Comparison of ENCODE assay signal across 8 cellular contexts in genomic region chr2:9207641-9208301, GRCh38. TPM values are rescaled to one million over a fixed set of nuclear protein-coding genes. Genes with fewer than 3 reads are reported as not detected.
DNase-seq lines count a peak whose midpoint lies in the region; ATAC-seq and TF ChIP-seq lines count a peak whose summit lies in the region.

No MANE protein-coding gene starts in this region.

- H3K27ac ChIP-seq in liver (ENCODE audit: low read depth in 1 of 2, low read length in 2 of 2) (no peak overlapping the region), thymus (ENCODE audit: low read depth) (no peak overlapping the region), OCI-LY7 (ENCODE audit: low read depth, low read length, poor library complexity, severe bottlenecking) (no peak overlapping the region)

- TF ChIP-seq RAD21 in liver (IDR thresholded peaks at IDR 0.05): no peak

- in situ Hi-C loops in T47D (cut with HindIII; ENCODE audit: low pct_unique_long_range_greater_than_20kb, low sequenced_read_pairs): no loop called here

- no peak for ATAC-seq in GM18511 (IDR thresholded peaks at IDR 0.05; ENCODE audit: unreplicated experiment)

- H3K27me3 Mint-ChIP-seq in activated CD4-positive, alpha-beta T cell treated with anti-CD3 and anti-CD28 coated beads, Interleukin-2, amount 10 ng/mL, durations not matched to agents 24 days and 14 days: peaks cover 58% of the 10 kb centered on the region

- H3K9me2 ChIP-seq in OCI-LY7 (ENCODE audit: insufficient read depth, low read length): no peaks in the 10 kb centered on the region

- no peaks in the 10 kb centered on the region for H3K79me2 ChIP-seq in OCI-LY7 (ENCODE audit: insufficient read depth, low read depth, low read length)

- no peak for TF ChIP-seq CTCF in liver (IDR thresholded peaks at IDR 0.05; ENCODE audit: low read depth, low read length, missing input control)
- TF ChIP-seq CTCF in OCI-LY7 (conservative IDR thresholded peaks at IDR 0.05; ENCODE audit: low read length): no peak

- H4K20me1 ChIP-seq in OCI-LY7 (ENCODE audit: insufficient read depth, low read length): no peaks in the 10 kb centered on the region

- no peaks in the 10 kb centered on the region for H3K36me3 Mint-ChIP-seq in activated CD4-positive, alpha-beta T cell treated with anti-CD3 and anti-CD28 coated beads, Interleukin-2, amount 10 ng/mL, durations not matched to agents 24 days and 14 days (ENCODE audit: low read depth)

- H3K27ac Mint-ChIP-seq in activated CD4-positive, alpha-beta T cell treated with anti-CD3 and anti-CD28 coated beads, Interleukin-2, amount 10 ng/mL, durations not matched to agents 24 days and 14 days: no peak overlapping the region

- BruUV-seq in OCI-LY7 (replicated peaks; lab: Mats Ljungman, UMichigan): no TSS peak

- H3K4me3 Mint-ChIP-seq in activated CD4-positive, alpha-beta T cell treated with anti-CD3 and anti-CD28 coated beads, Interleukin-2, amount 10 ng/mL, durations not matched to agents 24 days and 14 days: peak overlapping the region; percentile 58

- peaks cover 0 to 2% (median 0%) of the 10 kb centered on the region in 4 donors for H3K27me3 ChIP-seq in liver (ENCODE audit: control insufficient read depth in 4 of 4, insufficient read depth in 4 of 4, low read length in 3 of 4)
- peaks cover 35% of the 10 kb centered on the region for H3K27me3 ChIP-seq in thymus (ENCODE audit: control insufficient read depth, insufficient read depth)

- no peak overlapping the region for H3K9ac ChIP-seq in liver (ENCODE audit: low read depth in 1 of 2, low read length in 2 of 2)

- H3K9me3 Mint-ChIP-seq in activated CD4-positive, alpha-beta T cell treated with anti-CD3 and anti-CD28 coated beads, Interleukin-2, amount 10 ng/mL, durations not matched to agents 24 days and 14 days: no peaks in the 10 kb centered on the region

- DNase-seq in activated CD4-positive, alpha-beta T cell treated with anti-CD3 and anti-CD28 coated beads, Interleukin-2, amount 10 ng/mL, durations not matched to agents 24 days and 14 days: peak; percentile 62
- DNase-seq in activated CD4-positive, alpha-beta T cell treated with anti-CD3 and anti-CD28 coated beads for 4 hours: no peak
- peak; percentile 53 for DNase-seq in NCI-H2171 (lab: John Stamatoyannopoulos, UW)
- peak; percentile 37 to 51 for DNase-seq in T47D (ENCODE audit: low read depth in 1 of 2, low spot score in 1 of 2)
- DNase-seq in OCI-LY7 (ENCODE audit: low spot score): no peak

- intact Hi-C loops in activated CD4-positive, alpha-beta T cell treated with anti-CD3 and anti-CD28 coated beads, Interleukin-2, amount 10 ng/mL, durations not matched to agents 24 days and 14 days (cut with micrococcal nuclease): no loop called here
- intact Hi-C loops in OCI-LY7 (cut with micrococcal nuclease; ENCODE audit: unreplicated experiment): loop anchor here (5.0 kb wide), 1 partner anchor 165 kb away; no protein-coding TSS in a partner anchor

- peaks cover 6% of the 10 kb centered on the region for H3K4me1 Mint-ChIP-seq in activated CD4-positive, alpha-beta T cell treated with anti-CD3 and anti-CD28 coated beads, Interleukin-2, amount 10 ng/mL, durations not matched to agents 24 days and 14 days

- no peaks in the 10 kb centered on the region for H3K9me3 ChIP-seq in liver (ENCODE audit: control insufficient read depth in 4 of 4, low read length in 3 of 4)
- no peaks in the 10 kb centered on the region for H3K9me3 ChIP-seq in thymus (ENCODE audit: control insufficient read depth)
- no peaks in the 10 kb centered on the region for H3K9me3 ChIP-seq in OCI-LY7 (ENCODE audit: low read length)

- H3K4me3 ChIP-seq in liver (ENCODE audit: low read depth in 1 of 3, low read length in 3 of 3) (peak overlapping the region in 2 of 3 donors; percentile 70 to 96), thymus (ENCODE audit: low read length) (peak overlapping the region; percentile 72), OCI-LY7 (ENCODE audit: low read depth, low read length, poor library complexity, severe bottlenecking) (no peak overlapping the region)

- H3K4me1 ChIP-seq in liver (ENCODE audit: control insufficient read depth in 4 of 4, insufficient read depth in 4 of 4, low read length in 3 of 4): peaks cover 7 to 29% (median 20%) of the 10 kb centered on the region in 4 donors
- peaks cover 6% of the 10 kb centered on the region for H3K4me1 ChIP-seq in thymus (ENCODE audit: control insufficient read depth, insufficient read depth, low read length)
- peaks cover 6% of the 10 kb centered on the region for H3K4me1 ChIP-seq in OCI-LY7 (ENCODE audit: insufficient read depth, low read length, poor library complexity, severe bottlenecking)

- POLR2A ChIA-PET in OCI-LY7 (lab: Charles Lee): interaction anchor here (0.7 kb wide), 1 partner anchor 179 kb away, joined by 5 read pairs; no protein-coding TSS in a partner anchor

- H3K4me2 ChIP-seq in OCI-LY7 (ENCODE audit: low read length): no peak overlapping the region

- no peak overlapping the region for H2AFZ ChIP-seq in OCI-LY7 (ENCODE audit: low read length)

- no peaks in the 10 kb centered on the region for H3K36me3 ChIP-seq in liver (ENCODE audit: control insufficient read depth in 4 of 4, insufficient read depth in 3 of 4, low read depth in 1 of 4, low read length in 3 of 4)
- H3K36me3 ChIP-seq in thymus (ENCODE audit: control insufficient read depth, insufficient read depth): no peaks in the 10 kb centered on the region
- H3K36me3 ChIP-seq in OCI-LY7 (ENCODE audit: insufficient read depth, low read length): no peaks in the 10 kb centered on the region

- CTCF ChIA-PET in OCI-LY7 (lab: Charles Lee; ENCODE audit: unreplicated experiment): no interaction called here

- WGBS in liver: 10% methylated on average over 34 of the region's 34 CpGs
- 3% methylated on average over 34 of the region's 34 CpGs for WGBS in thymus

TF ChIP-seq in liver, 16 proteins besides CTCF, POLR2A, EP300 and RAD21 (continues in another document):
- no peak for TF ChIP-seq YY1 (IDR thresholded peaks at IDR 0.05)
- TF ChIP-seq ATF3 (IDR thresholded peaks at IDR 0.05): no peak
- TF ChIP-seq TAF1 (conservative IDR thresholded peaks at IDR 0.05): no peak
- TF ChIP-seq EGR1 (IDR thresholded peaks at IDR 0.05; ENCODE audit: low read depth in 2 of 2): no peak
- no peak for TF ChIP-seq REST (IDR thresholded peaks at IDR 0.05)
- TF ChIP-seq GABPA (IDR thresholded peaks at IDR 0.05 in 1 of 2, conservative IDR thresholded peaks at IDR 0.05 in 1 of 2): no peak
- TF ChIP-seq MAX (IDR thresholded peaks at IDR 0.05): no peak
- TF ChIP-seq FOXA2 (IDR thresholded peaks at IDR 0.05): no peak
- no peak for TF ChIP-seq HNF4G (IDR thresholded peaks at IDR 0.05)
- TF ChIP-seq ZBTB33 (IDR thresholded peaks at IDR 0.05): no peak
- no peak for TF ChIP-seq JUND (IDR thresholded peaks at IDR 0.05)
- no peak for TF ChIP-seq NR2F2 (IDR thresholded peaks at IDR 0.05)
- TF ChIP-seq SP1 (IDR thresholded peaks at IDR 0.05): no peak

RNA-seq across cellular contexts. Expression of gene ASAP2, which starts 1.2 kb away (rescaled TPM):
- total RNA-seq in activated CD4-positive, alpha-beta T cell treated with anti-CD3 and anti-CD28 coated beads, Interleukin-2, amount 10 ng/mL, durations not matched to agents 24 days and 14 days: 0.40 and 0.83 TPM in 2 replicates
- total RNA-seq in liver (1 to 10 TPM; 3.5 to 5.9 TPM), OCI-LY7 (2022) (0.07 and 0.27 TPM in 2 replicates)
- polyA plus RNA-seq in liver (1 to 10 TPM in 1 of 2 donors, under 1 TPM in 1; 0.36 to 1.6 TPM), thymus (6.7 TPM)
- total RNA-seq in OCI-LY7 (2014; rRNA removed; shearing (Covaris generic)): 0.03 TPM in 1 of 2 replicates, not detected in the other

Comparison
In these comparisons a context has a peak if more than half of its experiments do, and no peak if none do; other contexts are left out.
1. DNase-seq: peak in activated CD4-positive, alpha-beta T cell treated with anti-CD3 and anti-CD28 coated beads, Interleukin-2, amount 10 ng/mL, durations not matched to agents 24 days and 14 days (single experiment), NCI-H2171 (single experiment) and T47D (2 of 2); none in activated CD4-positive, alpha-beta T cell treated with anti-CD3 and anti-CD28 coated beads for 4 hours (0 of 2) and OCI-LY7 (single experiment).